ENCODE assay signal across 22 cellular contexts in the genomic region with DNA sequence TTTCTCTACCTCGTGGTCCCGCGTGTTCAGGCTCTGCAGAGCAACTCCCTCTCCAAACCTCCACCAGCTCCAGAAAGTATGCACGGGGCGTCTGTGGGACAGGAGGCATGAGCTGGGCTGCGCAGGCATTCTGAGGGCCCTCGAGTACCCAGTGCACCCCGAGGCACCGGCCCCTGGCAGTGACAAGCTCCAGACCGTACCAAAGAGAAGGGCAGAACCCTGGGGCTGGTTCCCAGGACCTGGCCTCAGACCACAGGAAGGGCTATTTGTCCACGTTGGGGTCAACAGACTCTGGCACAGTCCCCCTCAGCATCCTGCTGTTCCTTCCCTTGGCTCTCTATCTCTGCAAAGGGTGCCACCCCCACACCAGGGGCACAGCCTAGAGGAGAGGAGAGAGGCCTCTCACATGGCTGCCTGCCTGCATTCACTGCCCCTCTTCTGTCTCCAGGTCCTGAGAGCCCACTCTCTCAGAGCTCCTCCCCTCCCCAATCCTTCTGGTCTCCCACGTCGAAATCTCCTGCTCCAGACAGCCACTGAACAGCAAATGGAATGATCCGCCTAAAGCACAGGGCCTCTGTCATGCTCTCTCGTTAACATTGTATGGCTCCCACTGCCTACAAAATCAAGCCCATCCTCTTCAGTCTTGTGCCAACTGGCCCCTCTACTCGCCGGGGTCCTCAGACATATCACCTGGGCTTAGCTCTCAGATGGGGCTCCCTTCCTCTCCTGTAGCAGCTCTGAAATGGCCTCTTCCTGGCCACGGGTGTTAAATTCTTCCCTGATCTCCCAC.
DNase-seq lines count a peak whose midpoint lies in the region; ATAC-seq and TF ChIP-seq lines count a peak whose summit lies in the region.
"Had no signal": no experiment of that assay in that cellular context is flagged by ENCODE, and none has a peak within 500 bp of the region (broad histone marks: within the 10 kb centered on the region; RNA-seq: fewer than 3 reads in every experiment).

No MANE protein-coding gene starts in this region.

- H3K27ac ChIP-seq in HEK293 (ENCODE audit: extremely low read depth, low read depth, low read length), result no peak overlapping the region
- H3K27ac ChIP-seq: GM23248, HL-60 had no signal

- TF ChIP-seq CTCF in CD14-positive monocyte (IDR thresholded peaks at IDR 0.05), result no peak
- no peak for TF ChIP-seq CTCF in HEK293 (tag by site-specific recombination; IDR thresholded peaks at IDR 0.05)

- no peaks in the 10 kb centered on the region for H3K4me1 ChIP-seq in HEK293 (ENCODE audit: control insufficient read depth, insufficient read depth, low read length)
- H3K4me1 ChIP-seq: BE2C, HAP-1 had no signal

- H3K27me3 Mint-ChIP-seq in CD14-positive monocyte (ENCODE audit: low read depth in 3 of 3), result peaks cover 4 to 7% (median 5%) of the 10 kb centered on the region in 3 donors
- H3K27me3 Mint-ChIP-seq: CD4-positive, CD25-positive, alpha-beta regulatory T cell had no signal

- ATAC-seq in left lobe of liver, result no peak
- ATAC-seq in GM21825 (IDR thresholded peaks at IDR 0.05; ENCODE audit: unreplicated experiment), result no peak
- ATAC-seq in stimulated activated naive CD8-positive, alpha-beta T cell treated with anti-CD3 and anti-CD28 coated beads, Interleukin-15, Interleukin-2, amounts not matched to agents 100 U/mL and 50 U/mL, for 24 hours, result no peak
- no peak for ATAC-seq in GM18858 (IDR thresholded peaks at IDR 0.05; ENCODE audit: unreplicated experiment)

- peaks cover 0 to 6% of the 10 kb centered on the region in 2 donors for H3K36me3 Mint-ChIP-seq in CD14-positive monocyte
- H3K36me3 Mint-ChIP-seq: CD4-positive, CD25-positive, alpha-beta regulatory T cell had no signal

- H3K4me3 Mint-ChIP-seq in CD14-positive monocyte, result no peak overlapping the region
- H3K4me3 Mint-ChIP-seq: CD4-positive, CD25-positive, alpha-beta regulatory T cell had no signal

- intact Hi-C loops in CD14-positive monocyte (cut with micrococcal nuclease), result no loop called here
- intact Hi-C loops in posterior vena cava (cut with DNase I), result no loop called here

- POLR2A ChIA-PET in HEK293 (lab: Yijun Ruan, JAX), result no interaction called here

- CTCF ChIA-PET in HEK293 (lab: Yijun Ruan, JAX), result no interaction called here

- H3K36me3 ChIP-seq in HEK293 (ENCODE audit: control insufficient read depth in 2 of 2, insufficient read depth in 1 of 2, low read length in 2 of 2), result no peaks in the 10 kb centered on the region
- H3K36me3 ChIP-seq: BE2C, HAP-1 had no signal

- H3K4me3 ChIP-seq in HEK293 (ENCODE audit: low read depth, low read length), result no peak overlapping the region
- H3K4me3 ChIP-seq: GM23248, HAP-1 had no signal

- H3K27ac Mint-ChIP-seq in CD14-positive monocyte, result peak overlapping the region in 4 of 7 donors; percentile 9 to 76 (median 48)
- H3K27ac Mint-ChIP-seq: CD4-positive, CD25-positive, alpha-beta regulatory T cell had no signal

- peaks cover 35% of the 10 kb centered on the region for H3K4me1 Mint-ChIP-seq in CD14-positive monocyte
- H3K4me1 Mint-ChIP-seq: CD4-positive, CD25-positive, alpha-beta regulatory T cell had no signal

- peaks cover 0 to 2% (median 0%) of the 10 kb centered on the region in 7 donors for H3K9me3 Mint-ChIP-seq in CD14-positive monocyte

- no peak for DNase-seq in CD14-positive monocyte (ENCODE audit: low spot score)
- DNase-seq in left lobe of liver (ENCODE audit: low spot score), result peak; percentile 37
- peak; percentile 43 for DNase-seq in posterior vena cava (ENCODE audit: low spot score)
- no peak for DNase-seq in stimulated activated naive CD8-positive, alpha-beta T cell treated with anti-CD3 and anti-CD28 coated beads, Interleukin-15, Interleukin-2, amounts not matched to agents 100 U/mL and 50 U/mL, for 24 hours
- DNase-seq: BE2C; CD4-positive, CD25-positive, alpha-beta regulatory T cell; COR-L47; DMS79; KG1; NCI-H1092 treated with DMSO at 0.1 percent for 48 hours; NCI-H146; NCI-H2029 treated with DMSO at 0.1 percent for 48 hours; NCI-H226; NCI-H510A treated with DMSO at 0.1 percent for 48 hours; NCI-H748 treated with DMSO at 0.1 percent for 48 hours; NK-92 treated with Interleukin-12 subunit alpha and Interleukin-12 subunit beta, amount 100 ng/mL, for 24 hours had no signal

- H3K9me3 ChIP-seq in HEK293 (ENCODE audit: control insufficient read depth, insufficient read depth, low read depth, low read length), result no peaks in the 10 kb centered on the region
- H3K9me3 ChIP-seq: BE2C, HAP-1 had no signal

TF ChIP-seq in HEK293, 187 proteins besides CTCF, POLR2A, EP300 and RAD21:
- TF ChIP-seq EGR2 (tag by site-specific recombination; IDR thresholded peaks at IDR 0.05; ENCODE audit: low read depth), result peak; percentile 12; the same call in 1 of the 2 replicates
- no peak for TF ChIP-seq KLF10 (tag by site-specific recombination; IDR thresholded peaks at IDR 0.05)
- no peak for TF ChIP-seq ZNF623 (tag by site-specific recombination; IDR thresholded peaks at IDR 0.05)
- TF ChIP-seq ZXDB (tag by site-specific recombination; IDR thresholded peaks at IDR 0.05), result no peak
- TF ChIP-seq MEIS1 (CRISPR knock-in tag; IDR thresholded peaks at IDR 0.05; ENCODE audit: borderline replicate concordance), result no peak
- TF ChIP-seq ZNF174 (tag by site-specific recombination; IDR thresholded peaks at IDR 0.05), result no peak
- 0 out of 2 replicates have a peak, but pooled peaks have one; percentile 7 for TF ChIP-seq PRDM10 (tag by site-specific recombination; IDR thresholded peaks at IDR 0.05)
- TF ChIP-seq IKZF3 (tag by site-specific recombination; IDR thresholded peaks at IDR 0.05), result no peak
- no peak for TF ChIP-seq ZFP41 (tag by site-specific recombination; IDR thresholded peaks at IDR 0.05; ENCODE audit: borderline replicate concordance)

Comparison
In these comparisons a context has a peak if more than half of its experiments do, and no peak if none do; other contexts are left out.
1. DNase-seq: peak in left lobe of liver (single experiment) and posterior vena cava (single experiment); none in CD14-positive monocyte (single experiment) and stimulated activated naive CD8-positive, alpha-beta T cell treated with anti-CD3 and anti-CD28 coated beads, Interleukin-15, Interleukin-2, amounts not matched to agents 100 U/mL and 50 U/mL, for 24 hours (single experiment).